Comparison of ENCODE assay signal across 8 cellular contexts in the genomic region with DNA sequence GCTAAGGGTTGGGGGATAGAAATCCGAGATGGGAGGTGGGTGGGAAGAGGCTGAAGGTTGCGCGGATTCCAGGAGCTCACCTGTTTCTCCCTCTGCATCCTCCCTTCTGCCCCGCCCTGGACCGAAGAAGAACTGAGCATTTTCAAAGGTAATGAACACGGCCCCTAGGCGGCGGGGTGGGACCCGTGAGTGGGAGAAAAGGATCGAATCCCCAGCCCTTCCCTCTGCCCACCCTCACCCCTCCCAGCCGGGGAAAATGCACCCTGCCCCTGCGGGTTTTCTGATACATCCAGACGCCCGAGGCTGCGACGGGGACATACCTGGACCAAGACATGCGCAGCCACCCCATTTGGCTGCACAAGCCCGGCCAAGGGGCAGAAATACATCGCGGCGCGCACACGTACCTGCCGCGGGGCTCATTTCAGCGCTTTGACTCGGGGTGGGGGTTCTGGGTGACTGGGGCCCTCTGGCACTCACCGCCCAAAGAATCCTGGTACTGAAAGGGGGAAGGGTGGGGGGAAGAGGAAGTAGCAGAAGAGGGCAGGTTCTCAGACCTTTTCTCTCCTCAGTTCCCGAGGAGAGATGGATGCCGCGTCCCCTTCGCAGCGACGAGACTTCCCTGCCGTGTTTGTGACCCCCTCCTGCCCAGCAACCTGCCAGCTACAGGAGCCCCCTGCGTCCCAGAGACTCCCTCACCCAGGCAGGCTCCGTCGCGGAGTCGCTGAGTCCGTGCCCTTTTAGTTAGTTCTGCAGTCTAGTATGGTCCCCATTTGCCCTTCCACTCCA. TPM values are rescaled to one million over a fixed set of nuclear protein-coding genes. Genes with fewer than 3 reads are reported as not detected.
DNase-seq lines count a peak whose midpoint lies in the region; ATAC-seq and TF ChIP-seq lines count a peak whose summit lies in the region.

No MANE protein-coding gene starts in this region.

- TF ChIP-seq POLR2A in stomach (IDR thresholded peaks at IDR 0.05) = no peak

- ATAC-seq in GM21786 (IDR thresholded peaks at IDR 0.05; ENCODE audit: unreplicated experiment) (peak; percentile 20), left lung (peak; percentile 7)

- WGBS in stomach, 5 donors = 5 to 12% (median 7%) methylated on average over 34 to 41 of the region's 41 CpGs

- peaks cover 21 to 71% of the 10 kb centered on the region in 2 donors for H3K4me1 ChIP-seq in left lung
- H3K4me1 ChIP-seq in stomach = peaks cover 22 to 57% (median 55%) of the 10 kb centered on the region in 4 donors

- H3K27ac ChIP-seq in left lung (peak overlapping the region; percentile 82 to 83), stomach (peak overlapping the region; percentile 81 to 98 (median 96))

- intact Hi-C loops in left lung (cut with DNase I) = no loop called here
- intact Hi-C loops in stomach (cut with DNase I; ENCODE audit: low total_unique reads) = no loop called here

- POLR2A ChIA-PET in GM10248 (lab: Yijun Ruan, JAX) = no interaction called here

- DNase-seq in GM10248 (ENCODE audit: extremely low spot score) (peak; percentile 64), NCI-H146 (lab: John Stamatoyannopoulos, UW) (peak; percentile 44), astrocyte of the cerebellum (ENCODE audit: low read depth) (no peak), left lung (peak in 1 of 2 donors; percentile 80), stomach (no peak), pons (ENCODE audit: low spot score) (no peak), NCI-H2029 treated with DMSO at 0.1 percent for 48 hours (lab: John Stamatoyannopoulos, UW) (no peak)

- CTCF ChIA-PET in GM10248 (lab: Yijun Ruan, JAX) = interaction anchor here (0.8 to 17.5 kb wide), 31 partner anchors 9 to 396 kb away, joined by 3 to 183 read pairs (median 5); a partner anchor contains a TSS

- H3K4me3 ChIP-seq in astrocyte of the cerebellum (ENCODE audit: low read depth, low read length) = peak overlapping the region; percentile 53
- peak overlapping the region; percentile 31 to 51 for H3K4me3 ChIP-seq in left lung
- peak overlapping the region; percentile 39 to 61 (median 48) for H3K4me3 ChIP-seq in stomach

- H3K36me3 ChIP-seq in left lung (no peaks in the 10 kb centered on the region), stomach (no peaks in the 10 kb centered on the region)

- H3K27me3 ChIP-seq in left lung (peaks cover 5 to 45% of the 10 kb centered on the region in 2 donors), stomach (peaks cover 0 to 96% (median 26%) of the 10 kb centered on the region in 3 donors)

- TF ChIP-seq EP300 in stomach (IDR thresholded peaks at IDR 0.05) = no peak

- H3K9me3 ChIP-seq in left lung (no peaks in the 10 kb centered on the region), stomach (no peaks in the 10 kb centered on the region)

- peak; percentile 63 for TF ChIP-seq CTCF in GM10248 (IDR thresholded peaks at IDR 0.05; ENCODE audit: control extremely low read depth, extremely low read depth, low read depth, missing control alignments)
- TF ChIP-seq CTCF in astrocyte of the cerebellum (IDR thresholded peaks at IDR 0.05; ENCODE audit: low read depth, low read length, missing control alignments) = peak; percentile 43
- no peak for TF ChIP-seq CTCF in left lung (IDR thresholded peaks at IDR 0.05)
- TF ChIP-seq CTCF in stomach (IDR thresholded peaks at IDR 0.05) = peak in 1 of 7 experiments; percentile 7

- in situ Hi-C loops in astrocyte of the cerebellum (cut with HindIII; ENCODE audit: low sequenced_read_pairs) = no loop called here

RNA-seq across cellular contexts. Expression of a gene that starts 6.0 kb away (rescaled TPM):
- total RNA-seq in left lung (10 to 100 TPM; 16.0 to 35.6 TPM), stomach (100 to 1,000 TPM in 3 of 5 donors, 10 to 100 TPM in 2; 80.5 to 419 (median 147) TPM)
- 100 to 1,000 TPM; 178 to 219 (median 196) TPM for polyA plus RNA-seq in stomach

RNA-seq across cellular contexts. Expression of a gene that starts 6.3 kb away (rescaled TPM):
- total RNA-seq in left lung (10 to 100 TPM; 50.5 to 62.1 TPM), stomach (under 1 TPM in 2 of 5 donors, not detected in 3; 0.37 to 0.87 TPM)
- polyA plus RNA-seq in stomach = 1 to 10 TPM in 2 of 3 donors, not detected in 1; 3.1 to 5.5 TPM

RNA-seq across cellular contexts. Expression of a gene that starts 16.1 kb away (rescaled TPM):
- total RNA-seq in left lung = 100 to 1,000 TPM; 116 to 119 TPM
- total RNA-seq in stomach = 10 to 100 TPM in 1 of 5 donors, 1 to 10 TPM in 4; 4.1 to 11.3 (median 9.4) TPM
- 10 to 100 TPM in 2 of 3 donors, 1 to 10 TPM in 1; 8.1 to 19.6 (median 13.9) TPM for polyA plus RNA-seq in stomach

RNA-seq across cellular contexts. Expression of a gene that starts 54.2 kb away (rescaled TPM):
- total RNA-seq in left lung = 10 to 100 TPM in 1 of 2 donors, 1 to 10 TPM in 1; 9.4 to 12.2 TPM
- total RNA-seq in stomach = 10 to 100 TPM in 3 of 5 donors, 1 to 10 TPM in 2; 3.2 to 40.2 (median 20.9) TPM
- polyA plus RNA-seq in stomach = 10 to 100 TPM in 1 of 3 donors, 1 to 10 TPM in 2; 2.8 to 11.3 (median 3.1) TPM

Comparison
In these comparisons a context has a peak if more than half of its experiments do, and no peak if none do; other contexts are left out.
1. DNase-seq: peak in GM10248 (single experiment) and NCI-H146 (single experiment); none in astrocyte of the cerebellum (single experiment), stomach (single experiment), pons (single experiment) and NCI-H2029 treated with DMSO at 0.1 percent for 48 hours (single experiment).
2. CTCF ChIP-seq: peak in GM10248 (single experiment) and astrocyte of the cerebellum (single experiment); none in left lung (0 of 2).
3. RNA of a gene that starts 6.3 kb away (total RNA-seq): 50.5 to 62.1 TPM in left lung; 0.37 to 0.87 TPM in stomach; every median in the first group is over 10 times any median in the second.
4. RNA of a gene that starts 16.1 kb away (total RNA-seq): 116 to 119 TPM in left lung; 4.1 to 11.3 TPM in stomach; every median in the first group is over 4 times any median in the second.
5. Peak in every context shown above with its lines, with median percentiles within 50 percentile points of each other: H3K4me3 ChIP-seq.